In genomic region chr7:158274996-158275395, GRCh38 we compare ENCODE assay signal across 14 cellular contexts.
"Had no signal": no experiment of that assay in that cellular context is flagged by ENCODE, and none has a peak within 500 bp of the region (broad histone marks: within the 10 kb centered on the region; RNA-seq: fewer than 3 reads in every experiment).

No MANE protein-coding gene starts in this region.

- H3K4me3 ChIP-seq: dorsolateral prefrontal cortex had no signal

- H3K36me3 ChIP-seq: brain microvascular endothelial cell had no signal

- H3K9me3 Mint-ChIP-seq: activated CD4-positive, alpha-beta T cell treated with anti-CD3 and anti-CD28 coated beads, Interleukin-2, amount 10 ng/mL, durations not matched to agents 24 days and 14 days; activated naive CD4-positive, alpha-beta T cell treated with anti-CD3 and anti-CD28 coated beads, Interleukin-2, amount 50 U/mL, for 24 hours; activated T-helper 2 cell treated with anti-CD3 and anti-CD28 coated beads, Interferon-gamma antibody, Interleukin-2, Interleukin-4, amounts not matched to agents 10 μg/mL and 5 μg/mL and 100 μg/mL, durations not matched to agents 14 hours and 24 hours and 36 hours; naive thymus-derived CD8-positive, alpha-beta T cell; T-helper 1 cell treated with Interleukin-12 subunit alpha and Interleukin-12 subunit beta and Interleukin-4 antibody, amounts not matched to agents 30 μg/mL and 1 μg/mL, for 36 hours had no signal

- DNase-seq: activated B cell treated with CpG ODN at 0.5 μM for 24 hours; activated CD4-positive, alpha-beta T cell treated with anti-CD3 and anti-CD28 coated beads, Interleukin-2, amount 10 ng/mL, durations not matched to agents 24 days and 14 days; amygdala; brain microvascular endothelial cell; cerebellar nuclear complex; hippocampal formation; stimulated activated CD4-positive, alpha-beta T cell treated with anti-CD3 and anti-CD28 coated beads, Interleukin-4, amount 100 ng/mL, for 1 hour; stimulated activated CD8-positive, alpha-beta memory T cell treated with anti-CD3 and anti-CD28 coated beads, Interleukin-4, amount 100 ng/mL, for 48 hours; stimulated activated naive CD8-positive, alpha-beta T cell treated with anti-CD3 and anti-CD28 coated beads, Interleukin-15, Interleukin-2, amounts not matched to agents 100 U/mL and 50 U/mL, for 24 hours had no signal

- H3K4me3 Mint-ChIP-seq: activated B cell treated with CpG ODN at 0.5 μM for 24 hours; activated CD4-positive, alpha-beta T cell treated with anti-CD3 and anti-CD28 coated beads, Interleukin-2, amount 10 ng/mL, durations not matched to agents 24 days and 14 days; activated naive CD4-positive, alpha-beta T cell treated with anti-CD3 and anti-CD28 coated beads, Interleukin-2, amount 50 U/mL, for 24 hours; naive thymus-derived CD8-positive, alpha-beta T cell; T-helper 1 cell treated with Interleukin-12 subunit alpha and Interleukin-12 subunit beta and Interleukin-4 antibody, amounts not matched to agents 30 μg/mL and 1 μg/mL, for 36 hours had no signal

- H3K4me1 Mint-ChIP-seq: activated B cell treated with CpG ODN at 0.5 μM for 24 hours; activated CD4-positive, alpha-beta T cell treated with anti-CD3 and anti-CD28 coated beads, Interleukin-2, amount 10 ng/mL, durations not matched to agents 24 days and 14 days; activated naive CD4-positive, alpha-beta T cell treated with anti-CD3 and anti-CD28 coated beads, Interleukin-2, amount 50 U/mL, for 24 hours; naive thymus-derived CD8-positive, alpha-beta T cell had no signal

- H3K27ac ChIP-seq: brain microvascular endothelial cell had no signal

- H3K27ac Mint-ChIP-seq: activated B cell treated with CpG ODN at 0.5 μM for 24 hours; activated CD4-positive, alpha-beta T cell treated with anti-CD3 and anti-CD28 coated beads, Interleukin-2, amount 10 ng/mL, durations not matched to agents 24 days and 14 days; activated naive CD4-positive, alpha-beta T cell treated with anti-CD3 and anti-CD28 coated beads, Interleukin-2, amount 50 U/mL, for 24 hours; activated T-helper 2 cell treated with anti-CD3 and anti-CD28 coated beads, Interferon-gamma antibody, Interleukin-2, Interleukin-4, amounts not matched to agents 10 μg/mL and 5 μg/mL and 100 μg/mL, durations not matched to agents 14 hours and 24 hours and 36 hours; naive thymus-derived CD8-positive, alpha-beta T cell; T-helper 1 cell treated with Interleukin-12 subunit alpha and Interleukin-12 subunit beta and Interleukin-4 antibody, amounts not matched to agents 30 μg/mL and 1 μg/mL, for 36 hours had no signal

- ATAC-seq: naive thymus-derived CD8-positive, alpha-beta T cell; stimulated activated naive CD8-positive, alpha-beta T cell treated with anti-CD3 and anti-CD28 coated beads, Interleukin-15, Interleukin-2, amounts not matched to agents 100 U/mL and 50 U/mL, for 24 hours had no signal

- H3K36me3 Mint-ChIP-seq: activated naive CD4-positive, alpha-beta T cell treated with anti-CD3 and anti-CD28 coated beads, Interleukin-2, amount 50 U/mL, for 24 hours; naive thymus-derived CD8-positive, alpha-beta T cell had no signal

- H3K27me3 ChIP-seq: brain microvascular endothelial cell had no signal

- H3K27me3 Mint-ChIP-seq: activated B cell treated with CpG ODN at 0.5 μM for 24 hours; activated CD4-positive, alpha-beta T cell treated with anti-CD3 and anti-CD28 coated beads, Interleukin-2, amount 10 ng/mL, durations not matched to agents 24 days and 14 days; activated naive CD4-positive, alpha-beta T cell treated with anti-CD3 and anti-CD28 coated beads, Interleukin-2, amount 50 U/mL, for 24 hours had no signal
